ENCODE assay signal across 16 cellular contexts in the genomic region with DNA sequence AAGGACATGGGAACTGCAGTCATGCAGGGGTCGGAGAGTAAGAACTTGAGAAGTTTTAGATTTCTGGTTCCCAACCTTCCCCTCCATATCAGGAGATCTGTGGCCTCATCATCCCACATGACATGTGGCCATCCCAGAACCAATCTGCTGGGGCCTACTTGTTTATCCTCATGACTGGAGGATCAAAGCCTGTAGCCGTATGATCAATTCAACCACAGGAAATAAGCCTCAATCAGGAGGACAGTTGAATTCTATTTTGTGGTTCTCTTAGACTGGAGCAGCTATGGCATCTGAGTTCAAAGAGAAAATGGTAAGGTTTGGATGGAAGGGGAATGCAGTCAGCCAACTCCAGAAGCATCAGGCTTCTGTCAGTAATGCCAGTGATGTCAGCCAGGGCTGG. TPM values are rescaled to one million over a fixed set of nuclear protein-coding genes. Genes with fewer than 3 reads are reported as not detected.
DNase-seq lines count a peak whose midpoint lies in the region; ATAC-seq, FAIRE-seq and TF ChIP-seq lines count a peak whose summit lies in the region.
"Had no signal": no experiment of that assay in that cellular context is flagged by ENCODE, and none has a peak within 500 bp of the region (broad histone marks: within the 10 kb centered on the region; RNA-seq: fewer than 3 reads in every experiment).

No MANE protein-coding gene starts in this region.

- H3K9me3 ChIP-seq in astrocyte (ENCODE audit: insufficient read depth, low read depth, low read length) = no peaks in the 10 kb centered on the region
- H3K9me3 ChIP-seq in mesenchymal stem cell (ENCODE audit: control insufficient read depth, low read length) = peaks cover 21% of the 10 kb centered on the region
- no peaks in the 10 kb centered on the region for H3K9me3 ChIP-seq in suprapubic skin
- H3K9me3 ChIP-seq in CD8-positive, alpha-beta memory T cell (ENCODE audit: low read length) = no peaks in the 10 kb centered on the region
- H3K9me3 ChIP-seq: A549, BE2C, HAP-1 had no signal

- H3K14ac ChIP-seq in mesenchymal stem cell (ENCODE audit: low read length in 2 of 2) = no peak overlapping the region

- H3K18ac ChIP-seq in mesenchymal stem cell (ENCODE audit: low read depth in 1 of 2, low read length in 2 of 2) = no peak overlapping the region

- H3K4me2 ChIP-seq in astrocyte (ENCODE audit: low read length) (no peak overlapping the region), mesenchymal stem cell (ENCODE audit: low read length, poor library complexity, severe bottlenecking) (no peak overlapping the region)
- H3K4me2 ChIP-seq: A549 had no signal

- CTCF ChIA-PET in CD8-positive, alpha-beta memory T cell (lab: Charles Lee) = interaction anchor here (4.0 kb wide), 1 partner anchor 13 kb away, joined by 25 read pairs; no protein-coding TSS in a partner anchor

- no peak overlapping the region for H2BK120ac ChIP-seq in mesenchymal stem cell (ENCODE audit: low read depth, low read length)

- DNase-seq in Jurkat, Clone E6-1 (ENCODE audit: low read depth, low spot score) = peak; percentile 46
- DNase-seq in astrocyte (ENCODE audit: low read depth) (no peak), mesenchymal stem cell (no peak), suprapubic skin (ENCODE audit: low spot score in 2 of 2) (no peak), kidney glomerular epithelial cell (lab: John Stamatoyannopoulos, UW) (no peak)
- no peak for DNase-seq in CD8-positive, alpha-beta memory T cell
- DNase-seq: BE2C, DMS53 had no signal

- POLR2A ChIA-PET in CD8-positive, alpha-beta memory T cell (lab: Charles Lee) = no interaction called here

- H3K27me3 ChIP-seq in astrocyte (ENCODE audit: insufficient read depth, low read length) = peaks cover 5% of the 10 kb centered on the region
- peaks cover 0 to 15% of the 10 kb centered on the region in 2 experiments for H3K27me3 ChIP-seq in mesenchymal stem cell (ENCODE audit: control insufficient read depth in 1 of 2, insufficient read depth in 1 of 2, low read length in 2 of 2)
- no peaks in the 10 kb centered on the region for H3K27me3 ChIP-seq in suprapubic skin
- peaks cover 5% of the 10 kb centered on the region for H3K27me3 ChIP-seq in CD8-positive, alpha-beta memory T cell (ENCODE audit: insufficient read depth, low read length, poor library complexity, severe bottlenecking)
- H3K27me3 ChIP-seq: BE2C had no signal

- H3K36me3 ChIP-seq in astrocyte (ENCODE audit: insufficient read depth, low read length) = no peaks in the 10 kb centered on the region
- no peaks in the 10 kb centered on the region for H3K36me3 ChIP-seq in mesenchymal stem cell (ENCODE audit: control insufficient read depth in 1 of 2, insufficient read depth in 2 of 2, low read depth in 1 of 2, low read length in 2 of 2)
- H3K36me3 ChIP-seq in suprapubic skin = no peaks in the 10 kb centered on the region
- no peaks in the 10 kb centered on the region for H3K36me3 ChIP-seq in CD8-positive, alpha-beta memory T cell (ENCODE audit: insufficient read depth, low read length)
- H3K36me3 ChIP-seq: BE2C, HAP-1 had no signal

- no peak overlapping the region for H2AK5ac ChIP-seq in mesenchymal stem cell (ENCODE audit: low read length, severe bottlenecking)

- no peak overlapping the region for H2AFZ ChIP-seq in astrocyte (ENCODE audit: low read depth, low read length)
- H2AFZ ChIP-seq in mesenchymal stem cell (ENCODE audit: low read depth, low read length) = no peak overlapping the region

- H3K4ac ChIP-seq in mesenchymal stem cell (ENCODE audit: low read depth in 1 of 2, low read length in 2 of 2) = no peak overlapping the region

- H4K91ac ChIP-seq in mesenchymal stem cell (ENCODE audit: low read length) = no peak overlapping the region

- no peaks in the 10 kb centered on the region for H4K20me1 ChIP-seq in astrocyte (ENCODE audit: insufficient read depth, low read length)

- H3K4me3 Mint-ChIP-seq in astrocyte (ENCODE audit: unreplicated experiment) = no peak overlapping the region
- H3K4me3 Mint-ChIP-seq in CD8-positive, alpha-beta memory T cell = no peak overlapping the region
- H3K4me3 Mint-ChIP-seq: IgD-negative memory B cell had no signal

- H3K9ac ChIP-seq in astrocyte (ENCODE audit: low read length) (no peak overlapping the region), mesenchymal stem cell (ENCODE audit: low read length) (peak overlapping the region; percentile 72)

- no peak overlapping the region for H2BK12ac ChIP-seq in mesenchymal stem cell (ENCODE audit: low read length in 2 of 2)

- TF ChIP-seq CTCF in astrocyte (IDR thresholded peaks at IDR 0.05; ENCODE audit: insufficient read depth, low read depth, low read length) (no peak), suprapubic skin (IDR thresholded peaks at IDR 0.05) (no peak)

- H3K79me1 ChIP-seq in mesenchymal stem cell (replicated peaks; ENCODE audit: low read length, poor library complexity, severe bottlenecking) = no peaks in the 10 kb centered on the region

- no peaks in the 10 kb centered on the region for H3K36me3 Mint-ChIP-seq in astrocyte (ENCODE audit: low read depth, unreplicated experiment)
- peaks cover 0 to 4% (median 1%) of the 10 kb centered on the region in 3 donors for H3K36me3 Mint-ChIP-seq in CD8-positive, alpha-beta memory T cell

- no peak overlapping the region for H2BK15ac ChIP-seq in mesenchymal stem cell (ENCODE audit: low read depth, poor library complexity, severe bottlenecking)

- no peak for TF ChIP-seq POLR2A in suprapubic skin (IDR thresholded peaks at IDR 0.05)

- no peak for FAIRE-seq in astrocyte (lab: Jason Lieb, UNC)
- FAIRE-seq: A549, GM18507, H1 had no signal

- no peaks in the 10 kb centered on the region for H3K79me2 ChIP-seq in astrocyte (ENCODE audit: insufficient read depth, low read length)

- H4K8ac ChIP-seq in mesenchymal stem cell (ENCODE audit: low read length) = no peak overlapping the region

- no peaks in the 10 kb centered on the region for H3K9me3 Mint-ChIP-seq in astrocyte (ENCODE audit: unreplicated experiment)
- peaks cover 0 to 4% (median 2%) of the 10 kb centered on the region in 5 donors for H3K9me3 Mint-ChIP-seq in CD8-positive, alpha-beta memory T cell

- H3K4me3 ChIP-seq in Jurkat, Clone E6-1 (ENCODE audit: low read length) = no peak overlapping the region
- H3K4me3 ChIP-seq in astrocyte (ENCODE audit: insufficient read depth, low read depth, low read length) = no peak overlapping the region
- H3K4me3 ChIP-seq in mesenchymal stem cell (ENCODE audit: insufficient read depth in 1 of 2, low read depth in 1 of 2, low read length in 2 of 2) = no peak overlapping the region
- H3K4me3 ChIP-seq in suprapubic skin = no peak overlapping the region
- H3K4me3 ChIP-seq in CD8-positive, alpha-beta memory T cell (ENCODE audit: low read length) = no peak overlapping the region
- H3K4me3 ChIP-seq: A549, HAP-1 had no signal

- H2BK5ac ChIP-seq in mesenchymal stem cell (ENCODE audit: low read depth, low read length, poor library complexity, severe bottlenecking) = no peak overlapping the region

- no peak overlapping the region for H3K23ac ChIP-seq in mesenchymal stem cell (ENCODE audit: low read length in 2 of 2)

- H3K4me1 ChIP-seq in astrocyte (ENCODE audit: insufficient read depth, low read length) (no peaks in the 10 kb centered on the region), mesenchymal stem cell (ENCODE audit: control insufficient read depth, insufficient read depth, low read depth, low read length) (no peaks in the 10 kb centered on the region), suprapubic skin (peaks cover 16% of the 10 kb centered on the region)
- no peaks in the 10 kb centered on the region for H3K4me1 ChIP-seq in CD8-positive, alpha-beta memory T cell (ENCODE audit: insufficient read depth, low read length)
- H3K4me1 ChIP-seq: A549, BE2C, HAP-1 had no signal

- 76% methylated on average over 2 of the region's 2 CpGs for WGBS in mesenchymal stem cell
- WGBS in suprapubic skin = 70% methylated on average over 2 of the region's 2 CpGs

- peaks cover 22% of the 10 kb centered on the region for H3K4me1 Mint-ChIP-seq in astrocyte (ENCODE audit: low read depth, unreplicated experiment)
- H3K4me1 Mint-ChIP-seq in CD8-positive, alpha-beta memory T cell = no peaks in the 10 kb centered on the region
- H3K4me1 Mint-ChIP-seq: IgD-negative memory B cell had no signal

- ATAC-seq in GM21529 (IDR thresholded peaks at IDR 0.05; ENCODE audit: unreplicated experiment) = no peak
- no peak for ATAC-seq in GM21423 (IDR thresholded peaks at IDR 0.05; ENCODE audit: unreplicated experiment)
- ATAC-seq: A549 had no signal

- H3K27me3 Mint-ChIP-seq in astrocyte (ENCODE audit: low read depth, unreplicated experiment) = peaks cover 5% of the 10 kb centered on the region
- H3K27me3 Mint-ChIP-seq in CD8-positive, alpha-beta memory T cell = peaks cover 13 to 75% of the 10 kb centered on the region in 2 donors

- H3K27ac ChIP-seq in astrocyte (ENCODE audit: low read depth, low read length) = no peak overlapping the region
- no peak overlapping the region for H3K27ac ChIP-seq in mesenchymal stem cell (ENCODE audit: low read length, poor library complexity, severe bottlenecking)
- peak overlapping the region; percentile 39 for H3K27ac ChIP-seq in suprapubic skin
- H3K27ac ChIP-seq in CD8-positive, alpha-beta memory T cell (ENCODE audit: low read depth, low read length) = no peak overlapping the region
- H3K27ac ChIP-seq: A549 had no signal

- TF ChIP-seq EP300 in suprapubic skin (IDR thresholded peaks at IDR 0.05) = no peak

- peak overlapping the region; percentile 58 for H3K27ac Mint-ChIP-seq in astrocyte (ENCODE audit: unreplicated experiment)
- H3K27ac Mint-ChIP-seq in CD8-positive, alpha-beta memory T cell = no peak overlapping the region
- H3K27ac Mint-ChIP-seq: IgD-negative memory B cell had no signal

RNA-seq across cellular contexts. Expression of gene IL16, which starts 57.2 kb away (rescaled TPM):
- polyA plus RNA-seq in Jurkat, Clone E6-1 (2012; ENCODE audit: insufficient read depth, insufficient read length) = 12.0 TPM
- total RNA-seq in astrocyte (0.24 and 0.36 TPM in 2 replicates), suprapubic skin (10 to 100 TPM in 2 of 4 donors, 1 to 10 TPM in 2; 8.2 to 19.9 (median 13.7) TPM)
- 0.01 TPM for polyA plus RNA-seq in mesenchymal stem cell (2013, experiment 1 of 2)
- not detected for polyA plus RNA-seq in mesenchymal stem cell (2013, experiment 2 of 2)
- total RNA-seq in CD8-positive, alpha-beta memory T cell = 10 to 100 TPM; 73.4 to 73.8 TPM
- polyA plus RNA-seq in CD8-positive, alpha-beta memory T cell = 310 TPM
- total RNA-seq: Daoy had no signal
